Comparison of ENCODE assay signal across 1 cellular context in genomic region chr2:165794520-165794882, GRCh38.
TF ChIP-seq lines count a peak whose summit lies in the region.

No MANE protein-coding gene starts in this region.

TF ChIP-seq in K562, 482 proteins besides CTCF, POLR2A, EP300 and RAD21 (continued from another document):
- no peak for TF ChIP-seq ZNF592 (IDR thresholded peaks at IDR 0.05)
- no peak for TF ChIP-seq ARID3A (IDR thresholded peaks at IDR 0.05; ENCODE audit: borderline replicate concordance, low read depth, low read length)
- TF ChIP-seq ATF7 (IDR thresholded peaks at IDR 0.05) = no peak
- no peak for TF ChIP-seq RREB1 (CRISPR knock-in tag; IDR thresholded peaks at IDR 0.05)
- TF ChIP-seq MED1 (CRISPR knock-in tag; IDR thresholded peaks at IDR 0.05; ENCODE audit: borderline replicate concordance) = no peak
- TF ChIP-seq ZNF316 (IDR thresholded peaks at IDR 0.05) = no peak
- TF ChIP-seq KLF10 (CRISPR knock-in tag; IDR thresholded peaks at IDR 0.05) = no peak
- TF ChIP-seq E2F1 (CRISPR knock-in tag; IDR thresholded peaks at IDR 0.05) = no peak
- no peak for TF ChIP-seq ZNF143 (CRISPR knock-in tag; IDR thresholded peaks at IDR 0.05)
